In the genomic region with DNA sequence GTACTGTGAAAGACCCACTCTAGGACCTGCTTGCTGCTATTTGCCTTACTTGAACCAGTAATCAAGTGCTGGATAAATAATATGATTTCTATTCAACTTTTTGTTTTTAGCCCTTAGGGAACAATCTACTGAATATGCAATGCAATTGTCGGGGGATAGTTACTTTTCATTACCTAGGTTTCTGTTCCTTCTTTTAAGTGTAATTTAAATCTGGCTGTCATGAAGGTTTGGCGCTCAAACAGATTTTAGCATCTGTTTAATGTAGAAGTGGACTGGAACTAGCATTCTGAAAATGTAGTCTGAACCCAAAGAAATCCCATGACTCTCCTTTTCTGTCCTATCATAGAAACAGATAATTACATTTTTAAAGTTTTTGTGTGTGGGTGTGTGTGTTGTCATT, we compare ENCODE assay signal across 1 cellular context.
TF ChIP-seq lines count a peak whose summit lies in the region.

No MANE protein-coding gene starts in this region.

TF ChIP-seq in GM12878, 131 proteins besides CTCF, POLR2A, EP300 and RAD21:
- peak; percentile 81 for TF ChIP-seq SPI1 (IDR thresholded peaks at IDR 0.05; ENCODE audit: borderline replicate concordance, insufficient read depth, low read depth, low read length)
- TF ChIP-seq, protein P1, sequence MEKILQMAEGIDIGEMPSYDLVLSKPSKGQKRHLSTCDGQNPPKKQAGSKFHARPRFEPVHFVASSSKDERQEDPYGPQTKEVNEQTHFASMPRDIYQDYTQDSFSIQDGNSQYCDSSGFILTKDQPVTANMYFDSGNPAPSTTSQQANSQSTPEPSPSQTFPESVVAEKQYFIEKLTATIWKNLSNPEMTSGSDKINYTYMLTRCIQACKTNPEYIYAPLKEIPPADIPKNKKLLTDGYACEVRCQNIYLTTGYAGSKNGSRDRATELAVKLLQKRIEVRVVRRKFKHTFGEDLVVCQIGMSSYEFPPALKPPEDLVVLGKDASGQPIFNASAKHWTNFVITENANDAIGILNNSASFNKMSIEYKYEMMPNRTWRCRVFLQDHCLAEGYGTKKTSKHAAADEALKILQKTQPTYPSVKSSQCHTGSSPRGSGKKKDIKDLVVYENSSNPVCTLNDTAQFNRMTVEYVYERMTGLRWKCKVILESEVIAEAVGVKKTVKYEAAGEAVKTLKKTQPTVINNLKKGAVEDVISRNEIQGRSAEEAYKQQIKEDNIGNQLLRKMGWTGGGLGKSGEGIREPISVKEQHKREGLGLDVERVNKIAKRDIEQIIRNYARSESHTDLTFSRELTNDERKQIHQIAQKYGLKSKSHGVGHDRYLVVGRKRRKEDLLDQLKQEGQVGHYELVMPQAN (conservative IDR thresholded peaks at IDR 0.05) = no peak
- TF ChIP-seq, protein P2, sequence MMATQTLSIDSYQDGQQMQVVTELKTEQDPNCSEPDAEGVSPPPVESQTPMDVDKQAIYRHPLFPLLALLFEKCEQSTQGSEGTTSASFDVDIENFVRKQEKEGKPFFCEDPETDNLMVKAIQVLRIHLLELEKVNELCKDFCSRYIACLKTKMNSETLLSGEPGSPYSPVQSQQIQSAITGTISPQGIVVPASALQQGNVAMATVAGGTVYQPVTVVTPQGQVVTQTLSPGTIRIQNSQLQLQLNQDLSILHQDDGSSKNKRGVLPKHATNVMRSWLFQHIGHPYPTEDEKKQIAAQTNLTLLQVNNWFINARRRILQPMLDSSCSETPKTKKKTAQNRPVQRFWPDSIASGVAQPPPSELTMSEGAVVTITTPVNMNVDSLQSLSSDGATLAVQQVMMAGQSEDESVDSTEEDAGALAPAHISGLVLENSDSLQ (IDR thresholded peaks at IDR 0.05) = 0 out of 2 replicates have a peak, but pooled peaks have one; percentile 10
